In the genomic region with DNA sequence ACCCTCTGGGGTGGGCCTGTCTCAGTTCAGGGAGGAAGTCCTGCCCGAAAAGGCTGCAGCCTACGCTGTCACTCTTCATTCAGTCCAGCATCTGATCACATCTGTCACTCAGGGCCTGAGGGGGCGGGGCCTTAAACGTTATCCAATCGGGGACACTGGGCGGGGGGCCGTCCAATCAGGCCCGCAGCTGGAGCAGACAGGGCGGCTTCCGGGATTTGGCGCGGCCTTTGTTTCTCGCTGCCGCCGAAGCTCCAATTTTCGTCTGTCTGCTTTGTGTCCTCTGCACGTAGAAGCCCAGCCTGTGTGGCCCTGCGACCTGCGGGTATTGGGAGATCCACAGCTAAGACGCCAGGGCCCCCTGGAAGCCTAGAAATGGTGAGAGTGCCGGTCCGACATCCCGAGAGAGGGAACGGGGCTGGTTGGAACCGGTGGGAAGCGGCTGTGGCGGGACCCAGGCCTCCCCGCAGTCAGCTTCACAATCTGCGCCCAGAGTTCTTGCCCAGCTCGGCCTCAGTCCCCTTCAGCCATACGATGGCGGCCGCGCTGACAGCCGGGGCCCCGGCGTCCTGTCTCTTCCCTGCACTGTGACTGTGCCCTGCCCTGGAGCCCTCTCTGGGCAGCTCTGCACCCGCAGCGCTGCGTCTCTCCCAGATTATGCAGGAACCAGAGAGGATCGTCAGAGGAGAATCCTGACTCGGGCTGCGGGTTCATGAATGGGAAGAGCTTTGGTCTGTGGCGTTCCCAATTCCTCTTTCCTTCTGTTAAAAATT, we compare ENCODE assay signal across 8 cellular contexts.
DNase-seq lines count a peak whose midpoint lies in the region; ATAC-seq, FAIRE-seq and TF ChIP-seq lines count a peak whose summit lies in the region.

TSS of gene ZNF730 (plus strand) at position 224 of the 770 bp plus-strand sequence. CDS start at position 373, 149 bp downstream.

- peak within 1 kb of the TSS; percentile 73 for H3K27ac ChIP-seq in ACC112 (ENCODE audit: low read depth, low read length)
- peak within 1 kb of the TSS; percentile 88 for H3K27ac ChIP-seq in KOPT-K1 (ENCODE audit: low read depth, low read length, poor library complexity, severe bottlenecking)

- H3K4me1 ChIP-seq in ACC112 (ENCODE audit: control insufficient read depth, insufficient read depth, low read length, unreplicated experiment), result no peaks in the 10 kb centered on the region

- H3K36me3 ChIP-seq in ACC112 (ENCODE audit: insufficient read depth, low read length) (no peaks in the 10 kb centered on the region), KOPT-K1 (ENCODE audit: insufficient read depth, low read length) (peaks cover 34% of the 10 kb centered on the region)

- peaks cover 30% of the 10 kb centered on the region for H3K9me3 ChIP-seq in KOPT-K1 (ENCODE audit: insufficient read depth, low read length, poor library complexity, severe bottlenecking)

- TF ChIP-seq CTCF in cardiac fibroblast (IDR thresholded peaks at IDR 0.05; ENCODE audit: low read depth, low read length), result no peak

- H3K4me3 ChIP-seq in ACC112 (ENCODE audit: low read depth, low read length) (peak within 1 kb of the TSS; percentile 81), cardiac fibroblast (replicated peaks in 1 of 2; ENCODE audit: low read depth in 2 of 2, low read length in 2 of 2) (peak within 1 kb of the TSS; percentile 69 to 70)

- FAIRE-seq in urothelium cell line (lab: Jason Lieb, UNC), result no peak

- no peaks in the 10 kb centered on the region for H3K27me3 ChIP-seq in ACC112 (ENCODE audit: insufficient read depth, low read length)

- peak; percentile 94 for ATAC-seq in GM19438 (IDR thresholded peaks at IDR 0.05; ENCODE audit: low read depth, unreplicated experiment)

- no peaks in the 10 kb centered on the region for H3K79me2 ChIP-seq in ACC112 (ENCODE audit: control insufficient read depth, insufficient read depth, low read length, unreplicated experiment)

- H2AFZ ChIP-seq in ACC112 (ENCODE audit: low read length, unreplicated experiment), result peak within 1 kb of the TSS; percentile 25

- DNase-seq in T-helper 9 cell (peak; percentile 3), cardiac fibroblast (ENCODE audit: low read depth in 2 of 2) (peak; percentile 65 to 85), iris pigment epithelial cell (ENCODE audit: low read depth) (peak; percentile 76), smooth muscle cell of the brain vasculature (ENCODE audit: low read depth, low spot score) (peak; percentile 33), urothelium cell line (ENCODE audit: low spot score) (no peak)
